8 cellular contexts compared by ENCODE assay signal in genomic region chr2:199458806-199459285, GRCh38. TPM values are rescaled to one million over a fixed set of nuclear protein-coding genes. Genes with fewer than 3 reads are reported as not detected.
DNase-seq lines count a peak whose midpoint lies in the region; ATAC-seq, FAIRE-seq and TF ChIP-seq lines count a peak whose summit lies in the region.

No MANE protein-coding gene starts in this region.

- TF ChIP-seq POLR2A in gastroesophageal sphincter (IDR thresholded peaks at IDR 0.05), result no peak

- FAIRE-seq in pancreas (lab: Jason Lieb, UNC), result no peak

- peaks cover 83% of the 10 kb centered on the region for H3K27me3 ChIP-seq in gastroesophageal sphincter
- peaks cover 0 to 38% (median 11%) of the 10 kb centered on the region in 4 donors for H3K27me3 ChIP-seq in pancreas

- ATAC-seq in HG02938 (IDR thresholded peaks at IDR 0.05; ENCODE audit: unreplicated experiment), result peak; percentile 39
- ATAC-seq in gastroesophageal sphincter, result peak; percentile 30
- ATAC-seq in pancreas, result peak; percentile 21 to 39 (median 29)

- peaks cover 27% of the 10 kb centered on the region for H3K4me1 Mint-ChIP-seq in activated CD4-positive, alpha-beta memory T cell treated with anti-CD3 and anti-CD28 coated beads for 36 hours (ENCODE audit: low read depth)

- H3K9me3 ChIP-seq in gastroesophageal sphincter (no peaks in the 10 kb centered on the region), pancreas (no peaks in the 10 kb centered on the region)

- no CpG with 5 or more reads among the region's 56 CpGs for WGBS in gastroesophageal sphincter (ENCODE audit: low coverage in 1 of 2), 2 donors
- WGBS in pancreas, 2 donors, result 0 to 1% methylated on average over 40 to 56 of the region's 56 CpGs

- DNase-seq in NCI-H2227 treated with DMSO at 0.1 percent for 48 hours (lab: John Stamatoyannopoulos, UW), result peak; percentile 70
- DNase-seq in NCI-H2227 (lab: John Stamatoyannopoulos, UW; ENCODE audit: unreplicated experiment), result no peak
- peak; percentile 35 for DNase-seq in activated CD4-positive, alpha-beta memory T cell treated with anti-CD3 and anti-CD28 coated beads for 36 hours
- peak in 2 of 6 donors; percentile 76 to 83 for DNase-seq in pancreas
- DNase-seq in NCI-H774 (lab: John Stamatoyannopoulos, UW), result no peak
- DNase-seq in activated CD4-positive, CD25-positive, alpha-beta regulatory T cell (lab: John Stamatoyannopoulos, UW), result no peak

- intact Hi-C loops in activated CD4-positive, alpha-beta memory T cell treated with anti-CD3 and anti-CD28 coated beads for 36 hours (cut with micrococcal nuclease), result loop anchor here (5.0 to 10.0 kb wide), 3 partner anchors 1087 to 1754 kb away; partner anchors contain the start of gene MARS2
- intact Hi-C loops in pancreas (cut with DNase I), result no loop called here

- peak overlapping the region; percentile 80 for H3K4me3 Mint-ChIP-seq in activated CD4-positive, alpha-beta memory T cell treated with anti-CD3 and anti-CD28 coated beads for 36 hours

- no peak for TF ChIP-seq EP300 in gastroesophageal sphincter (IDR thresholded peaks at IDR 0.05)

- H3K4me1 ChIP-seq in gastroesophageal sphincter, result peaks cover 0 to 65% (median 39%) of the 10 kb centered on the region in 3 donors
- peaks cover 5 to 17% (median 7%) of the 10 kb centered on the region in 3 donors for H3K4me1 ChIP-seq in pancreas

- H3K27me3 Mint-ChIP-seq in activated CD4-positive, alpha-beta memory T cell treated with anti-CD3 and anti-CD28 coated beads for 36 hours, result peaks cover 60% of the 10 kb centered on the region

- no peak overlapping the region for H3K27ac Mint-ChIP-seq in activated CD4-positive, alpha-beta memory T cell treated with anti-CD3 and anti-CD28 coated beads for 36 hours

- H3K36me3 Mint-ChIP-seq in activated CD4-positive, alpha-beta memory T cell treated with anti-CD3 and anti-CD28 coated beads for 36 hours, result peaks cover 2% of the 10 kb centered on the region

- peak overlapping the region; percentile 72 to 89 for H3K4me3 ChIP-seq in gastroesophageal sphincter
- H3K4me3 ChIP-seq in pancreas, result peak overlapping the region; percentile 60 to 91 (median 74)

- no peak for TF ChIP-seq CTCF in gastroesophageal sphincter (IDR thresholded peaks at IDR 0.05)
- TF ChIP-seq CTCF in pancreas (IDR thresholded peaks at IDR 0.05), result no peak

- CTCF ChIA-PET in activated CD4-positive, alpha-beta memory T cell treated with anti-CD3 and anti-CD28 coated beads for 36 hours (lab: Charles Lee), result no interaction called here

- POLR2A ChIA-PET in activated CD4-positive, alpha-beta memory T cell treated with anti-CD3 and anti-CD28 coated beads for 36 hours (lab: Charles Lee), result no interaction called here

- H3K27ac ChIP-seq in gastroesophageal sphincter (peak overlapping the region; percentile 16 to 86 (median 82)), pancreas (peak overlapping the region; percentile 24 to 70 (median 54))

- no peaks in the 10 kb centered on the region for H3K9me3 Mint-ChIP-seq in activated CD4-positive, alpha-beta memory T cell treated with anti-CD3 and anti-CD28 coated beads for 36 hours

- H3K36me3 ChIP-seq in gastroesophageal sphincter, result no peaks in the 10 kb centered on the region
- no peaks in the 10 kb centered on the region for H3K36me3 ChIP-seq in pancreas

RNA-seq across cellular contexts. Expression of gene SATB2, which starts 1.1 kb away (rescaled TPM):
- under 1 TPM; 0.17 to 0.19 TPM for total RNA-seq in activated CD4-positive, alpha-beta memory T cell treated with anti-CD3 and anti-CD28 coated beads for 36 hours
- total RNA-seq in gastroesophageal sphincter (1 to 10 TPM; 2.2 to 6.7 (median 3.4) TPM), pancreas (1 to 10 TPM; 2.6 to 4.8 (median 3.7) TPM)
- 1 to 10 TPM in 1 of 2 donors, under 1 TPM in 1; 0.80 to 2.1 TPM for polyA plus RNA-seq in pancreas

Comparison
In these comparisons a context has a peak if more than half of its experiments do, and no peak if none do; other contexts are left out.
1. DNase-seq: peak in NCI-H2227 treated with DMSO at 0.1 percent for 48 hours (single experiment) and activated CD4-positive, alpha-beta memory T cell treated with anti-CD3 and anti-CD28 coated beads for 36 hours (single experiment); none in NCI-H2227 (single experiment), NCI-H774 (single experiment) and activated CD4-positive, CD25-positive, alpha-beta regulatory T cell (0 of 4).
2. Peak in every context shown above with its lines, with median percentiles within 50 percentile points of each other: ATAC-seq.